Comparison of ENCODE assay signal across 1 cellular context in the genomic region with DNA sequence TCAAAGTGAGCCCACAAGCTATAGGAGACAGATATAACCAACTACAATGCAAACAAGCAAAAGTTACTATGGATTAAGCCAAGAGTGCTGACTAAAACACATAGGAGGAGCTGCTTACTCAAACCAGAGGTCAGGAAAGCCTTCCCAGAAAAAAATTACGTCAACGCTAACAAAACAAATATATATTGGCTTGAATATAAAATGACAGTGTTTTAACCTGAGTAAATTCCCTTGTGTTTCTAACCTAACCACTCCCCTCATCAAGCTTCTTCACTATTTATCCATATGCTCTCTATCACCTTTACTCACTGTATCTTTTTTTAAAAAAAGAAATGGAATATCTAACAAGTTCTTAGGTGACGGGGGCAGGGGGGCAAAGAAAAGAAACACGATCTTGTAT.
TF ChIP-seq lines count a peak whose summit lies in the region.

No MANE protein-coding gene starts in this region.

TF ChIP-seq in WTC11, 78 proteins besides CTCF, POLR2A, EP300 and RAD21 (continued from another document):
- TF ChIP-seq, protein P1, sequence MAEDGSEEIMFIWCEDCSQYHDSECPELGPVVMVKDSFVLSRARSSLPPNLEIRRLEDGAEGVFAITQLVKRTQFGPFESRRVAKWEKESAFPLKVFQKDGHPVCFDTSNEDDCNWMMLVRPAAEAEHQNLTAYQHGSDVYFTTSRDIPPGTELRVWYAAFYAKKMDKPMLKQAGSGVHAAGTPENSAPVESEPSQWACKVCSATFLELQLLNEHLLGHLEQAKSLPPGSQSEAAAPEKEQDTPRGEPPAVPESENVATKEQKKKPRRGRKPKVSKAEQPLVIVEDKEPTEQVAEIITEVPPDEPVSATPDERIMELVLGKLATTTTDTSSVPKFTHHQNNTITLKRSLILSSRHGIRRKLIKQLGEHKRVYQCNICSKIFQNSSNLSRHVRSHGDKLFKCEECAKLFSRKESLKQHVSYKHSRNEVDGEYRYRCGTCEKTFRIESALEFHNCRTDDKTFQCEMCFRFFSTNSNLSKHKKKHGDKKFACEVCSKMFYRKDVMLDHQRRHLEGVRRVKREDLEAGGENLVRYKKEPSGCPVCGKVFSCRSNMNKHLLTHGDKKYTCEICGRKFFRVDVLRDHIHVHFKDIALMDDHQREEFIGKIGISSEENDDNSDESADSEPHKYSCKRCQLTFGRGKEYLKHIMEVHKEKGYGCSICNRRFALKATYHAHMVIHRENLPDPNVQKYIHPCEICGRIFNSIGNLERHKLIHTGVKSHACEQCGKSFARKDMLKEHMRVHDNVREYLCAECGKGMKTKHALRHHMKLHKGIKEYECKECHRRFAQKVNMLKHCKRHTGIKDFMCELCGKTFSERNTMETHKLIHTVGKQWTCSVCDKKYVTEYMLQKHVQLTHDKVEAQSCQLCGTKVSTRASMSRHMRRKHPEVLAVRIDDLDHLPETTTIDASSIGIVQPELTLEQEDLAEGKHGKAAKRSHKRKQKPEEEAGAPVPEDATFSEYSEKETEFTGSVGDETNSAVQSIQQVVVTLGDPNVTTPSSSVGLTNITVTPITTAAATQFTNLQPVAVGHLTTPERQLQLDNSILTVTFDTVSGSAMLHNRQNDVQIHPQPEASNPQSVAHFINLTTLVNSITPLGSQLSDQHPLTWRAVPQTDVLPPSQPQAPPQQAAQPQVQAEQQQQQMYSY (CRISPR knock-in tag; IDR thresholded peaks at IDR 0.05), result no peak
- TF ChIP-seq SMAD3 (CRISPR knock-in tag; IDR thresholded peaks at IDR 0.05; ENCODE audit: borderline replicate concordance) (no peak), ZNF416 (CRISPR knock-in tag; IDR thresholded peaks at IDR 0.05) (no peak)
